ENCODE assay signal across 20 cellular contexts in genomic region chr13:72384879-72385278, GRCh38.
DNase-seq lines count a peak whose midpoint lies in the region; ATAC-seq and TF ChIP-seq lines count a peak whose summit lies in the region.
"Had no signal": no experiment of that assay in that cellular context is flagged by ENCODE, and none has a peak within 500 bp of the region (broad histone marks: within the 10 kb centered on the region; RNA-seq: fewer than 3 reads in every experiment).

No MANE protein-coding gene starts in this region.

- H3K4me1 ChIP-seq in SK-N-SH (ENCODE audit: control insufficient read depth in 1 of 2, insufficient read depth in 2 of 2, low read depth in 1 of 2, low read length in 1 of 2), result no peaks in the 10 kb centered on the region
- no peaks in the 10 kb centered on the region for H3K4me1 ChIP-seq in vagina

- TF ChIP-seq POLR2A in vagina (IDR thresholded peaks at IDR 0.05), result no peak

- TF ChIP-seq CTCF in SK-N-SH (IDR thresholded peaks at IDR 0.05) (no peak), fibroblast of pulmonary artery (IDR thresholded peaks at IDR 0.05; ENCODE audit: low read length, missing control alignments) (no peak), type B pancreatic cell (conservative IDR thresholded peaks at IDR 0.05) (no peak), vagina (IDR thresholded peaks at IDR 0.05) (no peak), GM13977 (IDR thresholded peaks at IDR 0.05; ENCODE audit: extremely low read depth, insufficient read depth, missing control alignments) (no peak)

- no peaks in the 10 kb centered on the region for H3K9me2 ChIP-seq in SK-N-SH

- CTCF ChIA-PET in SK-N-SH (lab: Yijun Ruan, JAX), result no interaction called here

- DNase-seq in NCI-H82 (lab: John Stamatoyannopoulos, UW) (peak; percentile 15), NCI-H82 treated with DMSO at 0.1 percent for 48 hours (lab: John Stamatoyannopoulos, UW; ENCODE audit: unreplicated experiment) (no peak), SK-N-SH (no peak), fibroblast of pulmonary artery (ENCODE audit: low read depth) (peak; percentile 71), type B pancreatic cell (ENCODE audit: extremely low spot score, unreplicated experiment) (no peak), vagina (ENCODE audit: extremely low spot score in 2 of 2) (no peak), GM13977 (ENCODE audit: low spot score) (no peak)
- DNase-seq: activated CD4-positive, alpha-beta T cell treated with anti-CD3 and anti-CD28 coated beads, Interleukin-2, amount 50 U/mL, for 4 hours; activated effector memory CD4-positive, alpha-beta T cell treated with anti-CD3 and anti-CD28 coated beads, Interleukin-2, amount 50 U/mL, for 16 hours; left colon; NCI-H1930; small intestine; T1000 had no signal

- H3K79me2 ChIP-seq in SK-N-SH (ENCODE audit: insufficient read depth), result no peaks in the 10 kb centered on the region

- no peak for TF ChIP-seq RAD21 in SK-N-SH (IDR thresholded peaks at IDR 0.05; ENCODE audit: low read length)

- H3F3A ChIP-seq in SK-N-SH (replicated peaks; ENCODE audit: insufficient read depth), result no peaks in the 10 kb centered on the region

- no peak overlapping the region for H3K4me3 Mint-ChIP-seq in type B pancreatic cell
- H3K4me3 Mint-ChIP-seq: central memory CD8-positive, alpha-beta T cell; IgD-negative memory B cell; nephron had no signal

- no peak for ATAC-seq in HG03135 (IDR thresholded peaks at IDR 0.05; ENCODE audit: unreplicated experiment)
- ATAC-seq: GM12878, left colon had no signal

- peak overlapping the region; percentile 37 for H3K27ac Mint-ChIP-seq in type B pancreatic cell
- H3K27ac Mint-ChIP-seq: IgD-negative memory B cell had no signal

- no peak overlapping the region for H3K4me3 ChIP-seq in SK-N-SH (ENCODE audit: low read depth in 2 of 2, low read length in 1 of 2)
- no peak overlapping the region for H3K4me3 ChIP-seq in fibroblast of pulmonary artery (replicated peaks; ENCODE audit: low read depth, low read length)
- H3K4me3 ChIP-seq in vagina, result no peak overlapping the region
- H3K4me3 ChIP-seq: GM12878, thoracic aorta had no signal

- H3K27me3 Mint-ChIP-seq in type B pancreatic cell, result no peaks in the 10 kb centered on the region
- H3K27me3 Mint-ChIP-seq: central memory CD8-positive, alpha-beta T cell; IgD-negative memory B cell had no signal

- H3K9me3 ChIP-seq in SK-N-SH (no peaks in the 10 kb centered on the region), vagina (no peaks in the 10 kb centered on the region)
- H3K9me3 ChIP-seq: thoracic aorta had no signal

- no peak for TF ChIP-seq EP300 in SK-N-SH (IDR thresholded peaks at IDR 0.05; ENCODE audit: borderline replicate concordance in 1 of 2, low read depth in 1 of 2, low read length in 1 of 2)

- no peak overlapping the region for H3K9ac ChIP-seq in SK-N-SH

- intact Hi-C loops in vagina (cut with DNase I), result no loop called here

- no peaks in the 10 kb centered on the region for H3K36me3 ChIP-seq in SK-N-SH (replicated peaks in 1 of 2; ENCODE audit: control insufficient read depth in 1 of 2, insufficient read depth in 2 of 2, low read length in 1 of 2)
- no peaks in the 10 kb centered on the region for H3K36me3 ChIP-seq in vagina
- H3K36me3 ChIP-seq: thoracic aorta had no signal

- no peaks in the 10 kb centered on the region for H4K20me1 ChIP-seq in SK-N-SH (ENCODE audit: insufficient read depth)

- WGBS in SK-N-SH (ENCODE audit: low lambda C conversion rate), result 77% methylated on average over 5 of the region's 5 CpGs

- H3K9me3 Mint-ChIP-seq in type B pancreatic cell, result no peaks in the 10 kb centered on the region
- H3K9me3 Mint-ChIP-seq: nephron had no signal

- in situ Hi-C loops in GM13977 (cut with MboI; ENCODE audit: low pct_unique_long_range_greater_than_20kb, low sequenced_read_pairs, unreplicated experiment), result no loop called here

- H3K27ac ChIP-seq in SK-N-SH (ENCODE audit: low read depth in 2 of 2, low read length in 1 of 2), result no peak overlapping the region
- H3K27ac ChIP-seq in vagina, result no peak overlapping the region
- H3K27ac ChIP-seq: 22Rv1, thoracic aorta had no signal

- no peaks in the 10 kb centered on the region for H3K4me1 Mint-ChIP-seq in type B pancreatic cell (ENCODE audit: unreplicated experiment)
- H3K4me1 Mint-ChIP-seq: central memory CD8-positive, alpha-beta T cell; IgD-negative memory B cell; nephron had no signal

- H3K27me3 ChIP-seq in SK-N-SH (ENCODE audit: insufficient read depth), result no peaks in the 10 kb centered on the region
- H3K27me3 ChIP-seq in vagina, result no peaks in the 10 kb centered on the region

- POLR2A ChIA-PET in SK-N-SH (lab: Yijun Ruan, JAX), result no interaction called here

- H2AFZ ChIP-seq in SK-N-SH (ENCODE audit: low read depth), result peak overlapping the region; percentile 65

- no peak overlapping the region for H3K4me2 ChIP-seq in SK-N-SH

- H3K36me3 Mint-ChIP-seq in type B pancreatic cell, result no peaks in the 10 kb centered on the region
- H3K36me3 Mint-ChIP-seq: IgD-negative memory B cell had no signal

TF ChIP-seq in SK-N-SH, 30 proteins besides CTCF, POLR2A, EP300 and RAD21:
- TF ChIP-seq PBX3 (IDR thresholded peaks at IDR 0.05) (peak; percentile 15; the same call in 1 of the 2 replicates), GATA2 (CRISPR knock-in tag; IDR thresholded peaks at IDR 0.05) (no peak)

Comparison
In these comparisons a context has a peak if more than half of its experiments do, and no peak if none do; other contexts are left out.
1. DNase-seq: peak in NCI-H82 (single experiment) and fibroblast of pulmonary artery (single experiment); none in NCI-H82 treated with DMSO at 0.1 percent for 48 hours (single experiment), SK-N-SH (single experiment), type B pancreatic cell (single experiment), vagina (0 of 2) and GM13977 (single experiment).